Comparison of ENCODE assay signal across 1 cellular context in genomic region chr1:193143285-193143684, GRCh38.
A peak's percentile ranks its signal among the peaks of the same experiment; 100 is the strongest.
TF ChIP-seq lines count a peak whose summit lies in the region.

No MANE protein-coding gene starts in this region.

TF ChIP-seq in HepG2, 621 proteins besides CTCF, POLR2A, EP300 and RAD21:
- TF ChIP-seq STAG1 (CRISPR knock-in tag; IDR thresholded peaks at IDR 0.05) (peak; percentile 36), ATF1 (CRISPR knock-in tag; IDR thresholded peaks at IDR 0.05) (no peak), ZNF431 (CRISPR knock-in tag; IDR thresholded peaks at IDR 0.05; ENCODE audit: borderline replicate concordance, low read depth) (no peak)
